Comparison of ENCODE assay signal across 1 cellular context in genomic region chr3:126524429-126524988, GRCh38.
TF ChIP-seq lines count a peak whose summit lies in the region.

No MANE protein-coding gene starts in this region.

TF ChIP-seq in HEK293, 187 proteins besides CTCF, POLR2A, EP300 and RAD21 (continued from another document):
- TF ChIP-seq ZNF398 (tag by site-specific recombination; IDR thresholded peaks at IDR 0.05), result no peak
- no peak for TF ChIP-seq ZNF335 (tag by site-specific recombination; conservative IDR thresholded peaks at IDR 0.05)
- TF ChIP-seq ZNF19 (tag by site-specific recombination; IDR thresholded peaks at IDR 0.05; ENCODE audit: low read depth), result no peak
- no peak for TF ChIP-seq ZNF626 (tag by site-specific recombination; IDR thresholded peaks at IDR 0.05)
- TF ChIP-seq HOXA7 (CRISPR knock-in tag; IDR thresholded peaks at IDR 0.05; ENCODE audit: borderline replicate concordance), result no peak
- no peak for TF ChIP-seq ZNF174 (tag by site-specific recombination; IDR thresholded peaks at IDR 0.05)
- TF ChIP-seq ZNF624 (tag by site-specific recombination; IDR thresholded peaks at IDR 0.05), result no peak
- no peak for TF ChIP-seq ZNF585B (tag by site-specific recombination; IDR thresholded peaks at IDR 0.05)
- TF ChIP-seq ZNF138 (tag by site-specific recombination; IDR thresholded peaks at IDR 0.05; ENCODE audit: borderline replicate concordance), result no peak
- TF ChIP-seq ZBTB48 (tag by site-specific recombination; IDR thresholded peaks at IDR 0.05), result no peak
- TF ChIP-seq ZNF501 (tag by site-specific recombination; IDR thresholded peaks at IDR 0.05), result no peak
- TF ChIP-seq ZNF423 (tag by site-specific recombination; IDR thresholded peaks at IDR 0.05), result no peak
- TF ChIP-seq ZNF324 (tag by site-specific recombination; IDR thresholded peaks at IDR 0.05), result no peak
- TF ChIP-seq ZFHX2 (tag by site-specific recombination; conservative IDR thresholded peaks at IDR 0.05), result peak; percentile 23; the same call in 1 of the 2 replicates
- TF ChIP-seq PRDM1 (tag by site-specific recombination; IDR thresholded peaks at IDR 0.05), result no peak
- no peak for TF ChIP-seq SCRT1 (tag by site-specific recombination; IDR thresholded peaks at IDR 0.05; ENCODE audit: borderline replicate concordance)
- no peak for TF ChIP-seq ZNF23 (tag by site-specific recombination; IDR thresholded peaks at IDR 0.05; ENCODE audit: borderline replicate concordance)
- no peak for TF ChIP-seq ZNF350 (tag by site-specific recombination; IDR thresholded peaks at IDR 0.05)
- TF ChIP-seq ZNF670 (tag by site-specific recombination; IDR thresholded peaks at IDR 0.05; ENCODE audit: low read depth), result no peak
- TF ChIP-seq ZNF529 (tag by site-specific recombination; IDR thresholded peaks at IDR 0.05; ENCODE audit: insufficient replicate concordance), result no peak
- no peak; the same call in 1 of the 2 replicates for TF ChIP-seq ZNF561 (tag by site-specific recombination; IDR thresholded peaks at IDR 0.05; ENCODE audit: borderline replicate concordance)
- no peak for TF ChIP-seq ZBTB20 (tag by site-specific recombination; IDR thresholded peaks at IDR 0.05)
- TF ChIP-seq ZNF214 (tag by site-specific recombination; IDR thresholded peaks at IDR 0.05; ENCODE audit: borderline replicate concordance), result no peak
- TF ChIP-seq ZNF639 (tag by site-specific recombination; IDR thresholded peaks at IDR 0.05), result no peak
- no peak for TF ChIP-seq REPIN1 (tag by site-specific recombination; IDR thresholded peaks at IDR 0.05; ENCODE audit: low read depth)
- no peak for TF ChIP-seq ZBTB21 (tag by site-specific recombination; IDR thresholded peaks at IDR 0.05)
- peak; percentile 74 for TF ChIP-seq SCRT2 (tag by site-specific recombination; IDR thresholded peaks at IDR 0.05)
- no peak for TF ChIP-seq ZNF704 (tag by site-specific recombination; IDR thresholded peaks at IDR 0.05)
- TF ChIP-seq ZNF433 (tag by site-specific recombination; IDR thresholded peaks at IDR 0.05; ENCODE audit: low read depth), result no peak
- TF ChIP-seq MZF1 (tag by site-specific recombination; IDR thresholded peaks at IDR 0.05; ENCODE audit: borderline replicate concordance), result no peak
- TF ChIP-seq ZBTB8A (tag by site-specific recombination; IDR thresholded peaks at IDR 0.05), result peak; percentile 61; the same call in 1 of the 2 replicates
TF ChIP-seq in HEK293: peak in this region for 5.
